12 cellular contexts compared by ENCODE assay signal in the genomic region with DNA sequence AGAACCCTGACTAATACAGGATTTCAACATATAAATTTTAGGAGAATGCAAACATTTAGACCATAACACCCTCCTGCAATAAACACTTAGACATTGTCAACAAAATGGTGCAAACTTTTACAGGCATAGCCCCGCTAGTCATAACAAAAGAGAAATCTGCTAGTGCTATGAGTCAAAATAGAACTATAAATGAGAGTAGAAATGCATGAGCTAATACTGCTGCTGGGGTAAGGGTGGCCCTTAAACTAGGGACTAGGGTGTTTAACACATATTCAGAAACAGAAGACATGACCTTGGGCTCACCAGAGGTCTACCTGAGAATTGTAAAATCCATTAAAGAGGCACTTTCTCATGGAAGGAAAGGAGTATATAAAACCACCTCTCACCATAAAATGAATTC.
DNase-seq lines count a peak whose midpoint lies in the region; ATAC-seq and TF ChIP-seq lines count a peak whose summit lies in the region.
"Had no signal": no experiment of that assay in that cellular context is flagged by ENCODE, and none has a peak within 500 bp of the region (broad histone marks: within the 10 kb centered on the region; RNA-seq: fewer than 3 reads in every experiment).

No MANE protein-coding gene starts in this region.

- no peak overlapping the region for H2AK5ac ChIP-seq in mesendoderm (ENCODE audit: low read length)

- H3K36me3 ChIP-seq in neural progenitor cell (no peaks in the 10 kb centered on the region), mesendoderm (ENCODE audit: control insufficient read depth, insufficient read depth, low read length) (no peaks in the 10 kb centered on the region)

- no peak overlapping the region for H2AFZ ChIP-seq in neural progenitor cell (replicated peaks)

- H3K27me3 ChIP-seq in neural progenitor cell (no peaks in the 10 kb centered on the region), mesendoderm (ENCODE audit: insufficient read depth, low read length, poor library complexity) (no peaks in the 10 kb centered on the region)

- no peak overlapping the region for H3K4me3 Mint-ChIP-seq in activated naive CD8-positive, alpha-beta T cell treated with anti-CD3 and anti-CD28 coated beads, Interleukin-2, amount 50 U/mL, for 24 hours
- no peak overlapping the region for H3K4me3 Mint-ChIP-seq in activated naive CD8-positive, alpha-beta T cell treated with anti-CD3 and anti-CD28 coated beads for 36 hours
- H3K4me3 Mint-ChIP-seq in neural progenitor cell, result no peak overlapping the region
- H3K4me3 Mint-ChIP-seq: IgD-negative memory B cell had no signal

- H2BK15ac ChIP-seq in mesendoderm (replicated peaks; ENCODE audit: low read depth), result no peak overlapping the region

- DNase-seq in activated naive CD8-positive, alpha-beta T cell treated with anti-CD3 and anti-CD28 coated beads, Interleukin-2, amount 50 U/mL, for 24 hours, result no peak
- DNase-seq in activated naive CD8-positive, alpha-beta T cell treated with anti-CD3 and anti-CD28 coated beads for 36 hours, result no peak
- DNase-seq in stimulated activated naive CD8-positive, alpha-beta T cell treated with anti-CD3 and anti-CD28 coated beads, Interleukin-15, Interleukin-2, amounts not matched to agents 100 U/mL and 50 U/mL, for 24 hours, result no peak
- no peak for DNase-seq in neural progenitor cell (ENCODE audit: low spot score)
- no peak for DNase-seq in activated gamma-delta T cell treated with Interleukin-2 at 50 U/mL for 16 hours
- no peak for DNase-seq in mesendoderm
- DNase-seq: NCI-H1436 treated with DMSO at 0.1 percent for 48 hours, NCI-H526 had no signal

- H3K4me2 ChIP-seq in neural progenitor cell (no peak overlapping the region), mesendoderm (ENCODE audit: low read length) (no peak overlapping the region)

- H3K56ac ChIP-seq in mesendoderm (ENCODE audit: low read length), result no peak overlapping the region

- H2BK5ac ChIP-seq in mesendoderm (ENCODE audit: low read length), result no peak overlapping the region

- H3K36me3 Mint-ChIP-seq in activated naive CD8-positive, alpha-beta T cell treated with anti-CD3 and anti-CD28 coated beads, Interleukin-2, amount 50 U/mL, for 24 hours (ENCODE audit: low read depth), result no peaks in the 10 kb centered on the region
- H3K36me3 Mint-ChIP-seq in activated naive CD8-positive, alpha-beta T cell treated with anti-CD3 and anti-CD28 coated beads for 36 hours, result no peaks in the 10 kb centered on the region
- H3K36me3 Mint-ChIP-seq in neural progenitor cell, result no peaks in the 10 kb centered on the region

- H3K4me1 ChIP-seq in neural progenitor cell, result no peaks in the 10 kb centered on the region
- no peaks in the 10 kb centered on the region for H3K4me1 ChIP-seq in mesendoderm (ENCODE audit: control insufficient read depth, low read depth, low read length)

- H3K4me3 ChIP-seq in neural progenitor cell (no peak overlapping the region), mesendoderm (ENCODE audit: low read length) (no peak overlapping the region)

- no peaks in the 10 kb centered on the region for H3F3A ChIP-seq in neural progenitor cell (ENCODE audit: low read depth)

- no peaks in the 10 kb centered on the region for H4K20me1 ChIP-seq in neural progenitor cell (ENCODE audit: low read depth)

- no peaks in the 10 kb centered on the region for H3K79me1 ChIP-seq in mesendoderm (ENCODE audit: low read length)

- ATAC-seq in activated naive CD8-positive, alpha-beta T cell treated with anti-CD3 and anti-CD28 coated beads, Interleukin-2, amount 50 U/mL, for 24 hours, result peak; percentile 65
- peak; percentile 85 for ATAC-seq in GM21737 (IDR thresholded peaks at IDR 0.05; ENCODE audit: unreplicated experiment)
- ATAC-seq in HG03139 (IDR thresholded peaks at IDR 0.05; ENCODE audit: unreplicated experiment), result peak; percentile 76
- ATAC-seq in stimulated activated naive CD8-positive, alpha-beta T cell treated with anti-CD3 and anti-CD28 coated beads, Interleukin-15, Interleukin-2, amounts not matched to agents 100 U/mL and 50 U/mL, for 24 hours, result peak; percentile 36
- ATAC-seq: HCT116 had no signal

- H3K4ac ChIP-seq in mesendoderm (ENCODE audit: low read depth, low read length), result no peak overlapping the region

- WGBS in mesendoderm (ENCODE audit: extremely low coverage, insufficient coverage, low lambda C conversion rate), result no CpG with 5 or more reads among the region's 1 CpG

- no peak overlapping the region for H3K18ac ChIP-seq in mesendoderm (ENCODE audit: low read length)

- H3K27ac ChIP-seq in neural progenitor cell (no peak overlapping the region), mesendoderm (ENCODE audit: low read depth, low read length) (no peak overlapping the region)

- peaks cover 2% of the 10 kb centered on the region for H3K4me1 Mint-ChIP-seq in activated naive CD8-positive, alpha-beta T cell treated with anti-CD3 and anti-CD28 coated beads, Interleukin-2, amount 50 U/mL, for 24 hours
- peaks cover 7% of the 10 kb centered on the region for H3K4me1 Mint-ChIP-seq in activated naive CD8-positive, alpha-beta T cell treated with anti-CD3 and anti-CD28 coated beads for 36 hours
- no peaks in the 10 kb centered on the region for H3K4me1 Mint-ChIP-seq in neural progenitor cell

- H4K5ac ChIP-seq in mesendoderm (ENCODE audit: low read length), result no peak overlapping the region

- peaks cover 3% of the 10 kb centered on the region for H3K9me3 Mint-ChIP-seq in activated naive CD8-positive, alpha-beta T cell treated with anti-CD3 and anti-CD28 coated beads, Interleukin-2, amount 50 U/mL, for 24 hours
- no peaks in the 10 kb centered on the region for H3K9me3 Mint-ChIP-seq in activated naive CD8-positive, alpha-beta T cell treated with anti-CD3 and anti-CD28 coated beads for 36 hours
- H3K9me3 Mint-ChIP-seq in neural progenitor cell, result peaks cover 3% of the 10 kb centered on the region
- H3K9me3 Mint-ChIP-seq: IgD-negative memory B cell had no signal

- no peak overlapping the region for H4K8ac ChIP-seq in mesendoderm (ENCODE audit: low read depth, low read length)

- H3K27ac Mint-ChIP-seq in activated naive CD8-positive, alpha-beta T cell treated with anti-CD3 and anti-CD28 coated beads, Interleukin-2, amount 50 U/mL, for 24 hours, result no peak overlapping the region
- H3K27ac Mint-ChIP-seq in activated naive CD8-positive, alpha-beta T cell treated with anti-CD3 and anti-CD28 coated beads for 36 hours, result no peak overlapping the region
- no peak overlapping the region for H3K27ac Mint-ChIP-seq in neural progenitor cell
- H3K27ac Mint-ChIP-seq: IgD-negative memory B cell had no signal

- H3K9ac ChIP-seq in neural progenitor cell (no peak overlapping the region), mesendoderm (ENCODE audit: low read length) (no peak overlapping the region)

- H3K27me3 Mint-ChIP-seq in activated naive CD8-positive, alpha-beta T cell treated with anti-CD3 and anti-CD28 coated beads, Interleukin-2, amount 50 U/mL, for 24 hours, result peaks cover 19% of the 10 kb centered on the region
- H3K27me3 Mint-ChIP-seq in activated naive CD8-positive, alpha-beta T cell treated with anti-CD3 and anti-CD28 coated beads for 36 hours, result peaks cover 49% of the 10 kb centered on the region
- no peaks in the 10 kb centered on the region for H3K27me3 Mint-ChIP-seq in neural progenitor cell (ENCODE audit: insufficient read depth, low read depth)

- H3K79me2 ChIP-seq in neural progenitor cell (ENCODE audit: low read depth) (no peaks in the 10 kb centered on the region), mesendoderm (ENCODE audit: control insufficient read depth, insufficient read depth, low read length) (no peaks in the 10 kb centered on the region)

- H3K9me3 ChIP-seq in neural progenitor cell (ENCODE audit: low read depth), result no peaks in the 10 kb centered on the region

- TF ChIP-seq CTCF in neural progenitor cell (IDR thresholded peaks at IDR 0.05), result no peak

- H3K23ac ChIP-seq in mesendoderm (ENCODE audit: low read length), result no peak overlapping the region

- H2BK120ac ChIP-seq in mesendoderm (ENCODE audit: low read depth, low read length), result no peak overlapping the region
